Comparison of ENCODE assay signal across 23 cellular contexts in genomic region chr6:43814865-43815264, GRCh38.
"Had no signal": no experiment of that assay in that cellular context is flagged by ENCODE, and none has a peak within 500 bp of the region (broad histone marks: within the 10 kb centered on the region; RNA-seq: fewer than 3 reads in every experiment).

No MANE protein-coding gene starts in this region.

- H3K4me3 ChIP-seq: cardiac muscle cell, left ventricle myocardium inferior, tibial nerve, vagina had no signal

- H3K9me3 Mint-ChIP-seq: activated CD4-positive, alpha-beta memory T cell treated with anti-CD3 and anti-CD28 coated beads for 36 hours; mesothelial cell of epicardium; nephron progenitor cell; stimulated activated naive CD8-positive, alpha-beta T cell treated with anti-CD3 and anti-CD28 coated beads, Interleukin-15, amount 100 ng/mL, for 72 hours; T-helper 1 cell treated with Interleukin-12 subunit alpha and Interleukin-12 subunit beta and Interleukin-4 antibody, amounts not matched to agents 30 μg/mL and 1 μg/mL, for 36 hours had no signal

- H3K4me1 ChIP-seq: left ventricle myocardium inferior, tibial nerve, vagina had no signal

- DNase-seq: activated CD4-positive, alpha-beta memory T cell treated with anti-CD3 and anti-CD28 coated beads for 36 hours; activated CD4-positive, alpha-beta T cell treated with anti-CD3 and anti-CD28 coated beads for 4 hours; activated CD4-positive, CD25-positive, alpha-beta regulatory T cell; activated naive CD4-positive, alpha-beta T cell treated with Interleukin-2 at 50 U/mL for 16 hours; activated T-cell treated with anti-CD3 and anti-CD28 coated beads, Interleukin-2, amount 50 U/mL, for 48 hours; dermis blood vessel endothelial cell; effector CD8-positive, alpha-beta T cell; glutamatergic neuron; hippocampal formation; kidney glomerular epithelial cell; left ventricle myocardium inferior; nephron progenitor cell; nucleus accumbens; right cardiac atrium; stimulated activated CD4-positive, alpha-beta T cell treated with anti-CD3 and anti-CD28 coated beads, Interleukin-12 subunit alpha, Interleukin-12 subunit beta, amount 100 ng/mL, for 4 hours; stimulated activated naive CD8-positive, alpha-beta T cell treated with anti-CD3 and anti-CD28 coated beads, Interleukin-15, amount 100 ng/mL, for 72 hours; T1000 had no signal

- H3K4me3 Mint-ChIP-seq: activated CD4-positive, alpha-beta memory T cell treated with anti-CD3 and anti-CD28 coated beads for 36 hours; mesothelial cell of epicardium; nephron progenitor cell; stimulated activated naive CD8-positive, alpha-beta T cell treated with anti-CD3 and anti-CD28 coated beads, Interleukin-15, amount 100 ng/mL, for 72 hours; T-helper 1 cell treated with Interleukin-12 subunit alpha and Interleukin-12 subunit beta and Interleukin-4 antibody, amounts not matched to agents 30 μg/mL and 1 μg/mL, for 36 hours had no signal

- H3K9me3 ChIP-seq: left ventricle myocardium inferior, tibial nerve, vagina had no signal

- H3K27ac Mint-ChIP-seq: activated CD4-positive, alpha-beta memory T cell treated with anti-CD3 and anti-CD28 coated beads for 36 hours; mesothelial cell of epicardium; T-helper 1 cell treated with Interleukin-12 subunit alpha and Interleukin-12 subunit beta and Interleukin-4 antibody, amounts not matched to agents 30 μg/mL and 1 μg/mL, for 36 hours had no signal

- H3K36me3 ChIP-seq: cardiac muscle cell, left ventricle myocardium inferior, tibial nerve, vagina had no signal

- H3K27ac ChIP-seq: cardiac muscle cell, left ventricle myocardium inferior, parathyroid adenoma, tibial nerve, vagina had no signal

- H3K27me3 Mint-ChIP-seq: stimulated activated naive CD8-positive, alpha-beta T cell treated with anti-CD3 and anti-CD28 coated beads, Interleukin-15, amount 100 ng/mL, for 72 hours had no signal

- H3K27me3 ChIP-seq: cardiac muscle cell, tibial nerve, vagina had no signal

- H3K36me3 Mint-ChIP-seq: activated CD4-positive, alpha-beta memory T cell treated with anti-CD3 and anti-CD28 coated beads for 36 hours; mesothelial cell of epicardium had no signal

- H3K9ac ChIP-seq: parathyroid adenoma had no signal
